ENCODE assay signal across 1 cellular context in genomic region chr7:21945374-21946227, GRCh38.
A peak's percentile ranks its signal among the peaks of the same experiment; 100 is the strongest.
TF ChIP-seq lines count a peak whose summit lies in the region.

A gene with protein sequence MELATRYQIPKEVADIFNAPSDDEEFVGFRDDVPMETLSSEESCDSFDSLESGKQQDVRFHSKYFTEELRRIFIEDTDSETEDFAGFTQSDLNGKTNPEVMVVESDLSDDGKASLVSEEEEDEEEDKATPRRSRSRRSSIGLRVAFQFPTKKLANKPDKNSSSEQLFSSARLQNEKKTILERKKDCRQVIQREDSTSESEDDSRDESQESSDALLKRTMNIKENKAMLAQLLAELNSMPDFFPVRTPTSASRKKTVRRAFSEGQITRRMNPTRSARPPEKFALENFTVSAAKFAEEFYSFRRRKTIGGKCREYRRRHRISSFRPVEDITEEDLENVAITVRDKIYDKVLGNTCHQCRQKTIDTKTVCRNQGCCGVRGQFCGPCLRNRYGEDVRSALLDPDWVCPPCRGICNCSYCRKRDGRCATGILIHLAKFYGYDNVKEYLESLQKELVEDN (minus strand): TSS chr7:21945899. CDS start chr7:21945804, 95 bp downstream.

TF ChIP-seq in H1, 55 proteins besides CTCF, POLR2A, EP300 and RAD21:
- TF ChIP-seq CBX5 (IDR thresholded peaks at IDR 0.05; ENCODE audit: low read depth, low read length) (no peak), JUND (IDR thresholded peaks at IDR 0.05; ENCODE audit: low read length) (peak; percentile 93), TEAD4 (IDR thresholded peaks at IDR 0.05; ENCODE audit: low read depth, low read length) (no peak), POLR2AphosphoS5 (IDR thresholded peaks at IDR 0.05; ENCODE audit: low read depth, low read length) (peak; percentile 80; the same call in 1 of the 2 replicates), RBBP5 (IDR thresholded peaks at IDR 0.05; ENCODE audit: borderline replicate concordance, low read depth, low read length) (peak; percentile 65; the same call in 1 of the 2 replicates), EGR1 (IDR thresholded peaks at IDR 0.05; ENCODE audit: borderline replicate concordance, low read depth, low read length) (peak; percentile 68; the same call in 1 of the 2 replicates), SUZ12 (IDR thresholded peaks at IDR 0.05; ENCODE audit: low read length) (no peak), TCF12 (IDR thresholded peaks at IDR 0.05; ENCODE audit: low read depth, low read length) (0 out of 2 replicates have a peak, but pooled peaks have one; percentile 34), CHD1 (IDR thresholded peaks at IDR 0.05; ENCODE audit: low read depth, low read length) (peak; percentile 92), SP1 (IDR thresholded peaks at IDR 0.05; ENCODE audit: low read depth, low read length) (no peak), TAF7 (optimal IDR thresholded peaks at IDR 0.05; ENCODE audit: borderline replicate concordance, low read depth, low read length) (peak; percentile 93), KDM4A (IDR thresholded peaks at IDR 0.05; ENCODE audit: low read depth, low read length, severe bottlenecking) (peak; percentile 75), TBP (IDR thresholded peaks at IDR 0.05; ENCODE audit: low read depth, low read length) (peak; percentile 69), HDAC2 (IDR thresholded peaks at IDR 0.05; ENCODE audit: borderline replicate concordance in 1 of 2, low read depth in 2 of 2, low read length in 2 of 2) (peak in 1 of 2 experiments; percentile 89; a peak in 1 of 4 replicates), POU5F1 (IDR thresholded peaks at IDR 0.05; ENCODE audit: low read depth, low read length) (no peak), RXRA (IDR thresholded peaks at IDR 0.05; ENCODE audit: insufficient read depth, low read depth, low read length) (no peak), TAF1 (IDR thresholded peaks at IDR 0.05; ENCODE audit: low read depth, low read length) (peak; percentile 94), ASH2L (IDR thresholded peaks at IDR 0.05; ENCODE audit: low read length) (peak; percentile 90), SIRT6 (IDR thresholded peaks at IDR 0.05; ENCODE audit: low read length) (no peak), CHD7 (IDR thresholded peaks at IDR 0.05; ENCODE audit: insufficient replicate concordance, low read length) (no peak), CEBPB (IDR thresholded peaks at IDR 0.05; ENCODE audit: low read depth, low read length) (no peak), SP2 (IDR thresholded peaks at IDR 0.05; ENCODE audit: low read length) (no peak), PHF8 (conservative IDR thresholded peaks at IDR 0.05; ENCODE audit: low read depth, low read length) (peak; percentile 93), CREB1 (IDR thresholded peaks at IDR 0.05) (0 out of 2 replicates have a peak, but pooled peaks have one; percentile 20), GABPA (IDR thresholded peaks at IDR 0.05; ENCODE audit: borderline replicate concordance, insufficient read depth, low read length) (no peak), BACH1 (IDR thresholded peaks at IDR 0.05; ENCODE audit: low read length) (no peak), KDM5A (IDR thresholded peaks at IDR 0.05; ENCODE audit: low read length) (no peak)
- TF ChIP-seq, protein P1, sequence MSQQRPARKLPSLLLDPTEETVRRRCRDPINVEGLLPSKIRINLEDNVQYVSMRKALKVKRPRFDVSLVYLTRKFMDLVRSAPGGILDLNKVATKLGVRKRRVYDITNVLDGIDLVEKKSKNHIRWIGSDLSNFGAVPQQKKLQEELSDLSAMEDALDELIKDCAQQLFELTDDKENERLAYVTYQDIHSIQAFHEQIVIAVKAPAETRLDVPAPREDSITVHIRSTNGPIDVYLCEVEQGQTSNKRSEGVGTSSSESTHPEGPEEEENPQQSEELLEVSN (IDR thresholded peaks at IDR 0.05), result peak; percentile 97
- TF ChIP-seq, protein P2, sequence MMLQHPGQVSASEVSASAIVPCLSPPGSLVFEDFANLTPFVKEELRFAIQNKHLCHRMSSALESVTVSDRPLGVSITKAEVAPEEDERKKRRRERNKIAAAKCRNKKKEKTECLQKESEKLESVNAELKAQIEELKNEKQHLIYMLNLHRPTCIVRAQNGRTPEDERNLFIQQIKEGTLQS (IDR thresholded peaks at IDR 0.05; ENCODE audit: insufficient read depth, low read depth, low read length), result no peak
- TF ChIP-seq, protein P3, sequence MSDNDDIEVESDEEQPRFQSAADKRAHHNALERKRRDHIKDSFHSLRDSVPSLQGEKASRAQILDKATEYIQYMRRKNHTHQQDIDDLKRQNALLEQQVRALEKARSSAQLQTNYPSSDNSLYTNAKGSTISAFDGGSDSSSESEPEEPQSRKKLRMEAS (IDR thresholded peaks at IDR 0.05), result peak; percentile 75
